In the genomic region with DNA sequence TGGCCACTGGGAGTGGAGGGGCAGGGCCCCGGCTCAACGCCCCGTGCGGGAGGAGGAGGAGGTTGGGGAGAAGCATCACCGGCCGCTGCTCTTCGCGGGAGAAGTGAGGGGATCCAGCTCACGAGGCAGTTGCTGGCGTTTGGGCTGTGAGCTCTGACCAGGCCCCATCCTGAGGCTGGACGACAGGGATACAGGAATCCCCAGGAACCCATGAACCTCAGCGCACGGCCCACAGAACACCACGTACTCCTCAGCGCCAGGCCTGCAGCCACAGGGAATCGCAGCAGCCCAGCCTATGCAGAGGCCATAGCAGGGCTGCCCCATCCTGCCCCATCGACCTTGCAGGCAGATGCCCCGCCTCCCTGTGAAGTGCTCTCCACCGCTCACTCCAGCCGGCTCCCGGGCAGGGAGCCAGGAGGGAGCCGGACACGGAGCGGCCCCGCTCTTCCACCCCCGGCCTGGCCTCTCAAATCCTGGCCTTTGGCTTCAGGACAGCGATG, we compare ENCODE assay signal across 1 cellular context.
TF ChIP-seq lines count a peak whose summit lies in the region.

No MANE protein-coding gene starts in this region.

TF ChIP-seq in HepG2, 621 proteins besides CTCF, POLR2A, EP300 and RAD21 (continued from another document):
- TF ChIP-seq, protein P1, sequence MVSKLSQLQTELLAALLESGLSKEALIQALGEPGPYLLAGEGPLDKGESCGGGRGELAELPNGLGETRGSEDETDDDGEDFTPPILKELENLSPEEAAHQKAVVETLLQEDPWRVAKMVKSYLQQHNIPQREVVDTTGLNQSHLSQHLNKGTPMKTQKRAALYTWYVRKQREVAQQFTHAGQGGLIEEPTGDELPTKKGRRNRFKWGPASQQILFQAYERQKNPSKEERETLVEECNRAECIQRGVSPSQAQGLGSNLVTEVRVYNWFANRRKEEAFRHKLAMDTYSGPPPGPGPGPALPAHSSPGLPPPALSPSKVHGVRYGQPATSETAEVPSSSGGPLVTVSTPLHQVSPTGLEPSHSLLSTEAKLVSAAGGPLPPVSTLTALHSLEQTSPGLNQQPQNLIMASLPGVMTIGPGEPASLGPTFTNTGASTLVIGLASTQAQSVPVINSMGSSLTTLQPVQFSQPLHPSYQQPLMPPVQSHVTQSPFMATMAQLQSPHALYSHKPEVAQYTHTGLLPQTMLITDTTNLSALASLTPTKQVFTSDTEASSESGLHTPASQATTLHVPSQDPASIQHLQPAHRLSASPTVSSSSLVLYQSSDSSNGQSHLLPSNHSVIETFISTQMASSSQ (IDR thresholded peaks at IDR 0.05; ENCODE audit: low read depth) = no peak
- TF ChIP-seq, protein P1 (CRISPR knock-in tag; IDR thresholded peaks at IDR 0.05; ENCODE audit: borderline replicate concordance) = peak; percentile 63; the same call in 1 of the 2 replicates
- TF ChIP-seq HNF4A (CRISPR knock-in tag; IDR thresholded peaks at IDR 0.05) (0 out of 2 replicates have a peak, but pooled peaks have one; percentile 27), MTA1 (CRISPR knock-in tag; IDR thresholded peaks at IDR 0.05; ENCODE audit: borderline replicate concordance) (0 out of 2 replicates have a peak, but pooled peaks have one; percentile 13), BCL6 (CRISPR knock-in tag; IDR thresholded peaks at IDR 0.05) (peak; percentile 10; the same call in 1 of the 2 replicates), MEIS2 (CRISPR knock-in tag; IDR thresholded peaks at IDR 0.05) (no peak), ZFP37 (CRISPR knock-in tag; IDR thresholded peaks at IDR 0.05; ENCODE audit: borderline replicate concordance) (no peak), ZNF121 (CRISPR knock-in tag; IDR thresholded peaks at IDR 0.05) (peak; percentile 64; the same call in 1 of the 2 replicates), ZNF564 (CRISPR knock-in tag; IDR thresholded peaks at IDR 0.05) (no peak), GFI1 (CRISPR knock-in tag; IDR thresholded peaks at IDR 0.05; ENCODE audit: borderline replicate concordance) (0 out of 2 replicates have a peak, but pooled peaks have one; percentile 26), HNRNPLL (IDR thresholded peaks at IDR 0.05; ENCODE audit: low read depth, low read length, poor library complexity, severe bottlenecking) (peak; percentile 37), ZNF382 (CRISPR knock-in tag; IDR thresholded peaks at IDR 0.05; ENCODE audit: borderline replicate concordance) (no peak)
- TF ChIP-seq, protein P2, sequence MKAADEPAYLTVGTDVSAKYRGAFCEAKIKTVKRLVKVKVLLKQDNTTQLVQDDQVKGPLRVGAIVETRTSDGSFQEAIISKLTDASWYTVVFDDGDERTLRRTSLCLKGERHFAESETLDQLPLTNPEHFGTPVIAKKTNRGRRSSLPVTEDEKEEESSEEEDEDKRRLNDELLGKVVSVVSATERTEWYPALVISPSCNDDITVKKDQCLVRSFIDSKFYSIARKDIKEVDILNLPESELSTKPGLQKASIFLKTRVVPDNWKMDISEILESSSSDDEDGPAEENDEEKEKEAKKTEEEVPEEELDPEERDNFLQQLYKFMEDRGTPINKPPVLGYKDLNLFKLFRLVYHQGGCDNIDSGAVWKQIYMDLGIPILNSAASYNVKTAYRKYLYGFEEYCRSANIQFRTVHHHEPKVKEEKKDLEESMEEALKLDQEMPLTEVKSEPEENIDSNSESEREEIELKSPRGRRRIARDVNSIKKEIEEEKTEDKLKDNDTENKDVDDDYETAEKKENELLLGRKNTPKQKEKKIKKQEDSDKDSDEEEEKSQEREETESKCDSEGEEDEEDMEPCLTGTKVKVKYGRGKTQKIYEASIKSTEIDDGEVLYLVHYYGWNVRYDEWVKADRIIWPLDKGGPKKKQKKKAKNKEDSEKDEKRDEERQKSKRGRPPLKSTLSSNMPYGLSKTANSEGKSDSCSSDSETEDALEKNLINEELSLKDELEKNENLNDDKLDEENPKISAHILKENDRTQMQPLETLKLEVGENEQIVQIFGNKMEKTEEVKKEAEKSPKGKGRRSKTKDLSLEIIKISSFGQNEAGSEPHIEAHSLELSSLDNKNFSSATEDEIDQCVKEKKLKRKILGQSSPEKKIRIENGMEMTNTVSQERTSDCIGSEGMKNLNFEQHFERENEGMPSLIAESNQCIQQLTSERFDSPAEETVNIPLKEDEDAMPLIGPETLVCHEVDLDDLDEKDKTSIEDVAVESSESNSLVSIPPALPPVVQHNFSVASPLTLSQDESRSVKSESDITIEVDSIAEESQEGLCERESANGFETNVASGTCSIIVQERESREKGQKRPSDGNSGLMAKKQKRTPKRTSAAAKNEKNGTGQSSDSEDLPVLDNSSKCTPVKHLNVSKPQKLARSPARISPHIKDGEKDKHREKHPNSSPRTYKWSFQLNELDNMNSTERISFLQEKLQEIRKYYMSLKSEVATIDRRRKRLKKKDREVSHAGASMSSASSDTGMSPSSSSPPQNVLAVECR (CRISPR knock-in tag; IDR thresholded peaks at IDR 0.05; ENCODE audit: borderline replicate concordance) = no peak
- TF ChIP-seq, protein P3, sequence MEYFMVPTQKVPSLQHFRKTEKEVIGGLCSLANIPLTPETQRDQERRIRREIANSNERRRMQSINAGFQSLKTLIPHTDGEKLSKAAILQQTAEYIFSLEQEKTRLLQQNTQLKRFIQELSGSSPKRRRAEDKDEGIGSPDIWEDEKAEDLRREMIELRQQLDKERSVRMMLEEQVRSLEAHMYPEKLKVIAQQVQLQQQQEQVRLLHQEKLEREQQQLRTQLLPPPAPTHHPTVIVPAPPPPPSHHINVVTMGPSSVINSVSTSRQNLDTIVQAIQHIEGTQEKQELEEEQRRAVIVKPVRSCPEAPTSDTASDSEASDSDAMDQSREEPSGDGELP (IDR thresholded peaks at IDR 0.05; ENCODE audit: borderline replicate concordance, low read depth) = peak; percentile 28; the same call in 1 of the 2 replicates
- TF ChIP-seq, protein P4, sequence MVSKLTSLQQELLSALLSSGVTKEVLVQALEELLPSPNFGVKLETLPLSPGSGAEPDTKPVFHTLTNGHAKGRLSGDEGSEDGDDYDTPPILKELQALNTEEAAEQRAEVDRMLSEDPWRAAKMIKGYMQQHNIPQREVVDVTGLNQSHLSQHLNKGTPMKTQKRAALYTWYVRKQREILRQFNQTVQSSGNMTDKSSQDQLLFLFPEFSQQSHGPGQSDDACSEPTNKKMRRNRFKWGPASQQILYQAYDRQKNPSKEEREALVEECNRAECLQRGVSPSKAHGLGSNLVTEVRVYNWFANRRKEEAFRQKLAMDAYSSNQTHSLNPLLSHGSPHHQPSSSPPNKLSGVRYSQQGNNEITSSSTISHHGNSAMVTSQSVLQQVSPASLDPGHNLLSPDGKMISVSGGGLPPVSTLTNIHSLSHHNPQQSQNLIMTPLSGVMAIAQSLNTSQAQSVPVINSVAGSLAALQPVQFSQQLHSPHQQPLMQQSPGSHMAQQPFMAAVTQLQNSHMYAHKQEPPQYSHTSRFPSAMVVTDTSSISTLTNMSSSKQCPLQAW (CRISPR knock-in tag; IDR thresholded peaks at IDR 0.05) = peak; percentile 38; the same call in 1 of the 2 replicates
- TF ChIP-seq, protein P5, sequence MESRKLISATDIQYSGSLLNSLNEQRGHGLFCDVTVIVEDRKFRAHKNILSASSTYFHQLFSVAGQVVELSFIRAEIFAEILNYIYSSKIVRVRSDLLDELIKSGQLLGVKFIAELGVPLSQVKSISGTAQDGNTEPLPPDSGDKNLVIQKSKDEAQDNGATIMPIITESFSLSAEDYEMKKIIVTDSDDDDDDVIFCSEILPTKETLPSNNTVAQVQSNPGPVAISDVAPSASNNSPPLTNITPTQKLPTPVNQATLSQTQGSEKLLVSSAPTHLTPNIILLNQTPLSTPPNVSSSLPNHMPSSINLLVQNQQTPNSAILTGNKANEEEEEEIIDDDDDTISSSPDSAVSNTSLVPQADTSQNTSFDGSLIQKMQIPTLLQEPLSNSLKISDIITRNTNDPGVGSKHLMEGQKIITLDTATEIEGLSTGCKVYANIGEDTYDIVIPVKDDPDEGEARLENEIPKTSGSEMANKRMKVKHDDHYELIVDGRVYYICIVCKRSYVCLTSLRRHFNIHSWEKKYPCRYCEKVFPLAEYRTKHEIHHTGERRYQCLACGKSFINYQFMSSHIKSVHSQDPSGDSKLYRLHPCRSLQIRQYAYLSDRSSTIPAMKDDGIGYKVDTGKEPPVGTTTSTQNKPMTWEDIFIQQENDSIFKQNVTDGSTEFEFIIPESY (CRISPR knock-in tag; IDR thresholded peaks at IDR 0.05) = peak; percentile 69; the same call in 1 of the 2 replicates
- TF ChIP-seq, protein P6, sequence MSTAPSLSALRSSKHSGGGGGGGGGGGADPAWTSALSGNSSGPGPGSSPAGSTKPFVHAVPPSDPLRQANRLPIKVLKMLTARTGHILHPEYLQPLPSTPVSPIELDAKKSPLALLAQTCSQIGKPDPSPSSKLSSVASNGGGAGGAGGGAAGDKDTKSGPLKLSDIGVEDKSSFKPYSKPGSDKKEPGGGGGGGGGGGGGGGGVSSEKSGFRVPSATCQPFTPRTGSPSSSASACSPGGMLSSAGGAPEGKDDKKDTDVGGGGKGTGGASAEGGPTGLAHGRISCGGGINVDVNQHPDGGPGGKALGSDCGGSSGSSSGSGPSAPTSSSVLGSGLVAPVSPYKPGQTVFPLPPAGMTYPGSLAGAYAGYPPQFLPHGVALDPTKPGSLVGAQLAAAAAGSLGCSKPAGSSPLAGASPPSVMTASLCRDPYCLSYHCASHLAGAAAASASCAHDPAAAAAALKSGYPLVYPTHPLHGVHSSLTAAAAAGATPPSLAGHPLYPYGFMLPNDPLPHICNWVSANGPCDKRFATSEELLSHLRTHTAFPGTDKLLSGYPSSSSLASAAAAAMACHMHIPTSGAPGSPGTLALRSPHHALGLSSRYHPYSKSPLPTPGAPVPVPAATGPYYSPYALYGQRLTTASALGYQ (CRISPR knock-in tag; IDR thresholded peaks at IDR 0.05) = no peak
- TF ChIP-seq, protein P7, sequence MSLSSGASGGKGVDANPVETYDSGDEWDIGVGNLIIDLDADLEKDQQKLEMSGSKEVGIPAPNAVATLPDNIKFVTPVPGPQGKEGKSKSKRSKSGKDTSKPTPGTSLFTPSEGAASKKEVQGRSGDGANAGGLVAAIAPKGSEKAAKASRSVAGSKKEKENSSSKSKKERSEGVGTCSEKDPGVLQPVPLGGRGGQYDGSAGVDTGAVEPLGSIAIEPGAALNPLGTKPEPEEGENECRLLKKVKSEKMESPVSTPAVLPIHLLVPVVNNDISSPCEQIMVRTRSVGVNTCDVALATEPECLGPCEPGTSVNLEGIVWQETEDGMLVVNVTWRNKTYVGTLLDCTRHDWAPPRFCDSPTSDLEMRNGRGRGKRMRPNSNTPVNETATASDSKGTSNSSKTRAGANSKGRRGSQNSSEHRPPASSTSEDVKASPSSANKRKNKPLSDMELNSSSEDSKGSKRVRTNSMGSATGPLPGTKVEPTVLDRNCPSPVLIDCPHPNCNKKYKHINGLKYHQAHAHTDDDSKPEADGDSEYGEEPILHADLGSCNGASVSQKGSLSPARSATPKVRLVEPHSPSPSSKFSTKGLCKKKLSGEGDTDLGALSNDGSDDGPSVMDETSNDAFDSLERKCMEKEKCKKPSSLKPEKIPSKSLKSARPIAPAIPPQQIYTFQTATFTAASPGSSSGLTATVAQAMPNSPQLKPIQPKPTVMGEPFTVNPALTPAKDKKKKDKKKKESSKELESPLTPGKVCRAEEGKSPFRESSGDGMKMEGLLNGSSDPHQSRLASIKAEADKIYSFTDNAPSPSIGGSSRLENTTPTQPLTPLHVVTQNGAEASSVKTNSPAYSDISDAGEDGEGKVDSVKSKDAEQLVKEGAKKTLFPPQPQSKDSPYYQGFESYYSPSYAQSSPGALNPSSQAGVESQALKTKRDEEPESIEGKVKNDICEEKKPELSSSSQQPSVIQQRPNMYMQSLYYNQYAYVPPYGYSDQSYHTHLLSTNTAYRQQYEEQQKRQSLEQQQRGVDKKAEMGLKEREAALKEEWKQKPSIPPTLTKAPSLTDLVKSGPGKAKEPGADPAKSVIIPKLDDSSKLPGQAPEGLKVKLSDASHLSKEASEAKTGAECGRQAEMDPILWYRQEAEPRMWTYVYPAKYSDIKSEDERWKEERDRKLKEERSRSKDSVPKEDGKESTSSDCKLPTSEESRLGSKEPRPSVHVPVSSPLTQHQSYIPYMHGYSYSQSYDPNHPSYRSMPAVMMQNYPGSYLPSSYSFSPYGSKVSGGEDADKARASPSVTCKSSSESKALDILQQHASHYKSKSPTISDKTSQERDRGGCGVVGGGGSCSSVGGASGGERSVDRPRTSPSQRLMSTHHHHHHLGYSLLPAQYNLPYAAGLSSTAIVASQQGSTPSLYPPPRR (CRISPR knock-in tag; IDR thresholded peaks at IDR 0.05; ENCODE audit: borderline replicate concordance) = 0 out of 2 replicates have a peak, but pooled peaks have one; percentile 56
